In the genomic region with DNA sequence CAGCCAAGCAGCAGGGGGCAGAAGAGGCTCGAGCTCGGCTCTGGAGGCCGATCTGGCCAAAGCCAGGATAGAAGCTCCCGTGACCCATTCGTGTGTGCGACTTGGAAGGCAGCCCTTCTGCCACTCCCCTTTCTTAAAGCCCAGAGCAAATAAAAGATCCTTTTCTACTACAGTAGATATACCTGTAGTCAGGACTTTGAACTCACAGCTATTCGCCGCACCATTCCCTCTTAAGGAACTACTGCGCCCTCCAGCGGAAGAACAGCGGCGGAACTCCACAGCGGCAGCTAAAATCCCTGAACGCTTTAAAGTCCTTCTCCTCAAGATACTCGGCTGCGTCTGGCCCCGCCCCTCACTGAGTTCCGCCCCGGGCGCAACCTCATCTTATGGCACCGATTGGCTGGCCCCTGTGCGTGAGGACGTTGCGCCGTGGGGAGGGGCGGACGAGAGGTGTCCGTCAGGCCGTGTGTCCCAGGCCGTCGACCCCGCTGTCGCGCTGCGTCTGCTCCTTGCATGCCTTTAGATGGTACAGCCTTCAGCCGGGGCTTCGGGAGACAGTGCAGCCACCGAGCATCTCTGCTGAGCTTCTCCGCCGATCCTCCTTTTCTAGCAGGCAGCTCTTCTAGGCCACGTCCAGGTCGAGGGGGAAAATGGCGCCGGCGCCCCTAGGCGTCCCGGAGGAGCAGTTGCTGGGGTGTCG, we compare ENCODE assay signal across 8 cellular contexts. TPM values are rescaled to one million over a fixed set of nuclear protein-coding genes. Genes with fewer than 3 reads are reported as not detected.
A peak's percentile ranks its signal among the peaks of the same experiment; 100 is the strongest.
DNase-seq lines count a peak whose midpoint lies in the region; ATAC-seq and TF ChIP-seq lines count a peak whose summit lies in the region.

Gene LRIG2 (plus strand): TSS at position 442 of the 700 bp plus-strand sequence. CDS start 209 bp downstream, at position 651.

- H3K4me3 Mint-ChIP-seq in activated T-helper 17 cell treated with anti-CD3 and anti-CD28 coated beads, Interleukin-2, amount 50 U/mL, for 72 hours, result peak within 1 kb of the TSS; percentile 100
- H3K4me3 Mint-ChIP-seq in naive thymus-derived CD8-positive, alpha-beta T cell, result peak within 1 kb of the TSS; percentile 93 to 99 (median 98)

- H3K4me1 Mint-ChIP-seq in activated T-helper 17 cell treated with anti-CD3 and anti-CD28 coated beads, Interleukin-2, amount 50 U/mL, for 72 hours, result peaks cover 10% of the 10 kb centered on the region
- H3K4me1 Mint-ChIP-seq in naive thymus-derived CD8-positive, alpha-beta T cell, result peaks cover 20 to 46% (median 38%) of the 10 kb centered on the region in 4 donors

- peaks cover 23% of the 10 kb centered on the region for H3K36me3 Mint-ChIP-seq in activated T-helper 17 cell treated with anti-CD3 and anti-CD28 coated beads, Interleukin-2, amount 50 U/mL, for 72 hours (ENCODE audit: low read depth)
- H3K36me3 Mint-ChIP-seq in naive thymus-derived CD8-positive, alpha-beta T cell, result peaks cover 0 to 13% (median 2%) of the 10 kb centered on the region in 3 donors

- peak; percentile 94 for TF ChIP-seq CTCF in LNCAP (IDR thresholded peaks at IDR 0.05)
- peak; percentile 85 for TF ChIP-seq CTCF in fibroblast of mammary gland (conservative IDR thresholded peaks at IDR 0.05; ENCODE audit: control insufficient read depth, insufficient read depth, low read depth, low read length)

- H3K9me3 Mint-ChIP-seq in activated T-helper 17 cell treated with anti-CD3 and anti-CD28 coated beads, Interleukin-2, amount 50 U/mL, for 72 hours, result no peaks in the 10 kb centered on the region
- no peaks in the 10 kb centered on the region for H3K9me3 Mint-ChIP-seq in naive thymus-derived CD8-positive, alpha-beta T cell

- peak; percentile 99 for ATAC-seq in activated T-helper 17 cell treated with anti-CD3 and anti-CD28 coated beads, Interleukin-2, amount 50 U/mL, for 72 hours (replicated peaks)
- ATAC-seq in naive thymus-derived CD8-positive, alpha-beta T cell, result peak; percentile 94 to 96

- DNase-seq in ELF-1 (ENCODE audit: low read depth, low spot score) (peak; percentile 100), GOT3 (lab: John Stamatoyannopoulos, UW) (peak; percentile 76), RPMI8226 (peak; percentile 96), fibroblast of mammary gland (ENCODE audit: low read depth) (peak; percentile 97)
- peak; percentile 94 to 98 (median 96) for DNase-seq in naive thymus-derived CD8-positive, alpha-beta T cell
- DNase-seq in stimulated activated naive CD4-positive, alpha-beta T cell (lab: John Stamatoyannopoulos, UW), result peak; percentile 91 to 97 (median 95)

- H3K27me3 Mint-ChIP-seq in activated T-helper 17 cell treated with anti-CD3 and anti-CD28 coated beads, Interleukin-2, amount 50 U/mL, for 72 hours, result no peaks in the 10 kb centered on the region
- no peaks in the 10 kb centered on the region for H3K27me3 Mint-ChIP-seq in naive thymus-derived CD8-positive, alpha-beta T cell

- peak within 1 kb of the TSS; percentile 99 for H3K27ac Mint-ChIP-seq in activated T-helper 17 cell treated with anti-CD3 and anti-CD28 coated beads, Interleukin-2, amount 50 U/mL, for 72 hours
- peak within 1 kb of the TSS; percentile 92 to 98 (median 97) for H3K27ac Mint-ChIP-seq in naive thymus-derived CD8-positive, alpha-beta T cell

- peak within 1 kb of the TSS; percentile 96 for H3K4me3 ChIP-seq in fibroblast of mammary gland (ENCODE audit: control insufficient read depth, low read depth, low read length)

- POLR2A ChIA-PET in naive thymus-derived CD8-positive, alpha-beta T cell (lab: Charles Lee), result interaction anchor here (0.5 to 3.1 kb wide), 12 partner anchors 10 to 1437 kb away, joined by 3 to 25 read pairs (median 6); partner anchors contain the start of genes AP4B1, DCLRE1B, MOV10 and PPM1J

RNA-seq across cellular contexts. Expression of gene LRIG2, which starts in this region (rescaled TPM):
- total RNA-seq in activated T-helper 17 cell treated with anti-CD3 and anti-CD28 coated beads, Interleukin-2, amount 50 U/mL, for 72 hours, result 10 to 100 TPM in 1 of 2 donors, 1 to 10 TPM in 1; 9.9 to 12.9 TPM
- total RNA-seq in naive thymus-derived CD8-positive, alpha-beta T cell, result 10 to 100 TPM; 22.7 to 23.7 TPM
- 1 to 10 TPM; 2.4 to 8.1 (median 4.0) TPM for polyA plus RNA-seq in naive thymus-derived CD8-positive, alpha-beta T cell

Comparison
In these comparisons a context has a peak if more than half of its experiments do, and no peak if none do; other contexts are left out.
1. Peak in every context shown above with its lines: DNase-seq, ATAC-seq and H3K4me3 ChIP-seq.